In the genomic region with DNA sequence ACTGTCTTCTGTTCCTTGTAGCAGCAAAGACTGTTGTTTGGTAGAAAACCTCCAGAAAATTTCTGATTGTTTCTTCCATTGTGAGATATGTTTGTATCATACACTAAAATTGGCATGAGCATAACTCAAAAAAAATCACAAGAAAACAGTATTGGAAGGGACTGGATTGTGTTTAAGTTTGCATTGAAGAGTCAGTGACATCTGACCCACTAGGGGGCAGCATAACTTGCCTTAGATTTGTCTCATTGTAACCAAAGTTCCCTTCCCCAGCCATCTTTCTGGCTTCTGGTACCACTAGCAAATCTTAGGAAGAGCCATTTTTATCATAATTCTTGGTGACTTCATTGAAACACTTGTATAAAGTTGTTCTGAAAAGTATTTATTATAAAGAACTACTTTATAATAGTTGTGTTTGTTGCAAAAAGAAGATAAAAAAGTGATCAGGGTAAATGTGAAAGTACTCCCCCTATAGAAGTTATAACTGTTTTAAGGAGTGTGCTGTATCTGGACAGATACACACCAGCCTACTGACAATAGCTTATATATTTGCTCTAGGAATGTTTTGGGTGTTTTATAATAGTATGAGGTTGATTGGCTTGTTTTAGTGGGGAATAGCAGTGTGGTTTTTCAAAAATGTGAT, we compare ENCODE assay signal across 8 cellular contexts. TPM values are rescaled to one million over a fixed set of nuclear protein-coding genes. Genes with fewer than 3 reads are reported as not detected.
DNase-seq lines count a peak whose midpoint lies in the region; ATAC-seq and TF ChIP-seq lines count a peak whose summit lies in the region.

No MANE protein-coding gene starts in this region.

- TF ChIP-seq CTCF in MCF 10A (IDR thresholded peaks at IDR 0.05; ENCODE audit: unreplicated experiment) = peak; percentile 60

- no peaks in the 10 kb centered on the region for H3K9me3 Mint-ChIP-seq in T-helper 1 cell treated with Interleukin-12 subunit alpha and Interleukin-12 subunit beta and Interleukin-4 antibody, amounts not matched to agents 30 μg/mL and 1 μg/mL, for 36 hours
- no peaks in the 10 kb centered on the region for H3K9me3 Mint-ChIP-seq in MCF 10A (ENCODE audit: unreplicated experiment)

- POLR2A ChIA-PET in MCF 10A (lab: Yijun Ruan, JAX) = interaction anchor here (0.7 to 1.1 kb wide), 2 partner anchors 41 to 893 kb away, joined by 3 to 4 read pairs; a partner anchor contains a TSS

- peaks cover 68% of the 10 kb centered on the region for H3K36me3 Mint-ChIP-seq in T-helper 1 cell treated with Interleukin-12 subunit alpha and Interleukin-12 subunit beta and Interleukin-4 antibody, amounts not matched to agents 30 μg/mL and 1 μg/mL, for 36 hours (ENCODE audit: low read depth)
- H3K36me3 Mint-ChIP-seq in MCF 10A (ENCODE audit: insufficient read depth, unreplicated experiment) = peaks cover 98% of the 10 kb centered on the region

- CTCF ChIA-PET in MCF 10A (lab: Yijun Ruan, JAX) = interaction anchor here (0.5 to 1.9 kb wide), 22 partner anchors 9 to 994 kb away, joined by 3 to 14 read pairs (median 4); a partner anchor contains a TSS

- DNase-seq in DMS 273 (lab: John Stamatoyannopoulos, UW; ENCODE audit: unreplicated experiment) = peak; percentile 80
- peak; percentile 3 for DNase-seq in NCI-H1105 (lab: John Stamatoyannopoulos, UW)
- peak; percentile 70 for DNase-seq in MCF 10A (ENCODE audit: unreplicated experiment)
- peak in 1 of 2 donors; percentile 61 for DNase-seq in left colon
- peak; percentile 15 for DNase-seq in stimulated activated CD8-positive, alpha-beta memory T cell treated with anti-CD3 and anti-CD28 coated beads, Interleukin-12 subunit alpha, Interleukin-12 subunit beta, amount 100 ng/mL, for 4 hours (ENCODE audit: low read depth)

- no peak overlapping the region for H3K4me3 Mint-ChIP-seq in T-helper 1 cell treated with Interleukin-12 subunit alpha and Interleukin-12 subunit beta and Interleukin-4 antibody, amounts not matched to agents 30 μg/mL and 1 μg/mL, for 36 hours
- H3K4me3 Mint-ChIP-seq in MCF 10A (ENCODE audit: unreplicated experiment) = no peak overlapping the region

- ATAC-seq in GM21576 (IDR thresholded peaks at IDR 0.05; ENCODE audit: unreplicated experiment) (peak; percentile 63), left colon (peak; percentile 57), GM19328 (IDR thresholded peaks at IDR 0.05; ENCODE audit: unreplicated experiment) (no peak)

- no TSS peak for BruUV-seq in MCF 10A (replicated peaks; lab: Mats Ljungman, UMichigan)

- H3K27me3 Mint-ChIP-seq in T-helper 1 cell treated with Interleukin-12 subunit alpha and Interleukin-12 subunit beta and Interleukin-4 antibody, amounts not matched to agents 30 μg/mL and 1 μg/mL, for 36 hours (ENCODE audit: low read depth) = no peaks in the 10 kb centered on the region
- H3K27me3 Mint-ChIP-seq in MCF 10A (ENCODE audit: insufficient read depth, unreplicated experiment) = no peaks in the 10 kb centered on the region

- intact Hi-C loops in MCF 10A (cut with micrococcal nuclease) = loop anchor here (1.0 to 5.0 kb wide), 3 partner anchors 67 to 177 kb away; a partner anchor contains a TSS
- intact Hi-C loops in left colon (cut with DNase I, micrococcal nuclease) = no loop called here

- peak overlapping the region; percentile 17 for H3K27ac Mint-ChIP-seq in T-helper 1 cell treated with Interleukin-12 subunit alpha and Interleukin-12 subunit beta and Interleukin-4 antibody, amounts not matched to agents 30 μg/mL and 1 μg/mL, for 36 hours
- H3K27ac Mint-ChIP-seq in MCF 10A (ENCODE audit: low read depth, unreplicated experiment) = no peak overlapping the region

- peaks cover 24% of the 10 kb centered on the region for H3K4me1 Mint-ChIP-seq in T-helper 1 cell treated with Interleukin-12 subunit alpha and Interleukin-12 subunit beta and Interleukin-4 antibody, amounts not matched to agents 30 μg/mL and 1 μg/mL, for 36 hours (ENCODE audit: low read depth)
- no peaks in the 10 kb centered on the region for H3K4me1 Mint-ChIP-seq in MCF 10A (ENCODE audit: insufficient read depth, unreplicated experiment)

RNA-seq across cellular contexts. Expression of a gene that starts 7.7 kb away (rescaled TPM):
- total RNA-seq in MCF 10A (2022) (30.1 and 35.1 TPM in 2 replicates), left colon (10 to 100 TPM; 22.9 to 23.1 TPM)

RNA-seq across cellular contexts. Expression of a gene that starts 8.1 kb away (rescaled TPM):
- total RNA-seq in MCF 10A (2022) = 65.8 and 75.3 TPM in 2 replicates
- total RNA-seq in left colon = 10 to 100 TPM; 13.3 to 21.1 TPM

RNA-seq across cellular contexts. Expression of a gene that starts 11.9 kb away (rescaled TPM):
- total RNA-seq in MCF 10A (2022) (not detected in 2 replicates), left colon (1 to 10 TPM in 1 of 2 donors, under 1 TPM in 1; 0.46 to 1.3 TPM)

RNA-seq across cellular contexts. Expression of a gene that starts 41.3 kb away (rescaled TPM):
- total RNA-seq in MCF 10A (2022) (37.7 and 38.2 TPM in 2 replicates), left colon (10 to 100 TPM; 30.2 to 35.3 TPM)
